Comparison of ENCODE assay signal across 11 cellular contexts in the genomic region with DNA sequence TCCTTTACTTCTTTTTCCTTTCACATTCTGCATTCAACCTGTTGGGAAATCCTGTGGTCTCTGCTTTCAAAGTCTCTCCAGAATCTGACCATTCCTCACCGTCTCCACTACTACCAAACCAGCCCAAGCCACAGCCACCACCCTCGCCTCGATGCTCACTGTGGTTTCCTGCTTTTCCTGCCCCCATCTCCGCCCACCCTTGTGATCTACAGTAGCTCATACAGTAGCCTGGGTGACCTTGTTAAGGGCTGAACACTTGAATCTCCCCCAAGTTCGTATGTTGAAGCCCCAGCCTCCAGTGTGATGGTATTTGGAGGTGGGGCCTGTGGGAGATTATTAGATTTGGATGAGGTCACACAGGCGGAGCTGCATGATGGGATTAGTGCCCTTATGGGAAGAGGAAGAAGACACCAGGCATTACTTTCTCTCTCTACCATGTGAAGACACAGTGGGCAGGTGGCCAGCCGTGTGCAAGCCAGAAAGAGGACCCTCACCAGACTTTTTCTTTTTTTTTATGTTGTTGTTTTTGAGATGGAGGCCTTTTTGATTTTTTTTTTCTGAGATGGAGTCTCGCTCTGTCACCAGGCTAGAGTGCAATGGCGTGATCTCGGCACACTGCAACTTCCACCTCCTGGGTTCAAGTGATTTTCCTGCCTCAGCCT.
A peak's percentile ranks its signal among the peaks of the same experiment; 100 is the strongest.
DNase-seq lines count a peak whose midpoint lies in the region; ATAC-seq and TF ChIP-seq lines count a peak whose summit lies in the region.
"Had no signal": no experiment of that assay in that cellular context is flagged by ENCODE, and none has a peak within 500 bp of the region (broad histone marks: within the 10 kb centered on the region; RNA-seq: fewer than 3 reads in every experiment).

No MANE protein-coding gene starts in this region.

- TF ChIP-seq CTCF in A673 (conservative IDR thresholded peaks at IDR 0.05; ENCODE audit: low read depth, low read length) (no peak), OCI-LY7 (conservative IDR thresholded peaks at IDR 0.05; ENCODE audit: low read length) (no peak), heart right ventricle (IDR thresholded peaks at IDR 0.05) (no peak)

- no peaks in the 10 kb centered on the region for H3K27me3 ChIP-seq in A673 (replicated peaks; ENCODE audit: insufficient read depth, low read depth, low read length, poor library complexity)
- no peaks in the 10 kb centered on the region for H3K27me3 ChIP-seq in heart right ventricle

- POLR2A ChIA-PET in A673 (lab: Charles Lee; ENCODE audit: low non-redundant PET) (no interaction called here), OCI-LY7 (lab: Charles Lee) (interaction anchor here (0.7 to 0.9 kb wide), 4 partner anchors 69 to 1026 kb away, joined by 4 to 5 read pairs (median 4); no protein-coding TSS in a partner anchor)

- H3K4me1 ChIP-seq in A673 (ENCODE audit: insufficient read depth, low read length, poor library complexity, severe bottlenecking) = no peaks in the 10 kb centered on the region
- peaks cover 3% of the 10 kb centered on the region for H3K4me1 ChIP-seq in OCI-LY7 (ENCODE audit: insufficient read depth, low read length, poor library complexity, severe bottlenecking)
- H3K4me1 ChIP-seq in heart right ventricle = peaks cover 0 to 19% (median 4%) of the 10 kb centered on the region in 9 donors

- H3K9me3 ChIP-seq in A673 (ENCODE audit: low read depth, low read length, poor library complexity, severe bottlenecking) (no peaks in the 10 kb centered on the region), OCI-LY7 (ENCODE audit: low read length) (no peaks in the 10 kb centered on the region), heart right ventricle (peaks cover 0 to 8% (median 0%) of the 10 kb centered on the region in 11 donors)

- H3K4me2 ChIP-seq in OCI-LY7 (ENCODE audit: low read length) = peak overlapping the region; percentile 30

- no peaks in the 10 kb centered on the region for H3K36me3 ChIP-seq in A673 (ENCODE audit: insufficient read depth, low read length, poor library complexity, severe bottlenecking)
- H3K36me3 ChIP-seq in OCI-LY7 (ENCODE audit: insufficient read depth, low read length) = no peaks in the 10 kb centered on the region
- peaks cover 0 to 4% (median 0%) of the 10 kb centered on the region in 9 donors for H3K36me3 ChIP-seq in heart right ventricle

- no peak overlapping the region for H3K27ac ChIP-seq in A673 (ENCODE audit: low read depth, low read length, poor library complexity, severe bottlenecking)
- no peak overlapping the region for H3K27ac ChIP-seq in OCI-LY7 (ENCODE audit: low read depth, low read length, poor library complexity, severe bottlenecking)
- peak overlapping the region in 1 of 10 donors; percentile 31 for H3K27ac ChIP-seq in heart right ventricle
- H3K27ac ChIP-seq: SK-N-MC had no signal

- H3K4me3 ChIP-seq in A673 (ENCODE audit: low read depth, low read length, poor library complexity, severe bottlenecking) = no peak overlapping the region
- H3K4me3 ChIP-seq in OCI-LY7 (ENCODE audit: low read depth, low read length, poor library complexity, severe bottlenecking) = no peak overlapping the region
- H3K4me3 ChIP-seq in heart right ventricle = no peak overlapping the region
- H3K4me3 ChIP-seq: SK-N-MC had no signal

- intact Hi-C loops in A673 (cut with micrococcal nuclease; ENCODE audit: unreplicated experiment) = no loop called here
- intact Hi-C loops in OCI-LY7 (cut with micrococcal nuclease; ENCODE audit: unreplicated experiment) = loop anchor here (5.0 kb wide), 1 partner anchor 389 kb away; no protein-coding TSS in a partner anchor
- intact Hi-C loops in heart right ventricle (cut with DNase I) = loop anchor here in 1 of 10 donors (5.0 kb wide), 1 partner anchor 381 kb away; no protein-coding TSS in a partner anchor

- no peaks in the 10 kb centered on the region for H3K79me2 ChIP-seq in OCI-LY7 (ENCODE audit: insufficient read depth, low read depth, low read length)

- DNase-seq in A673 (ENCODE audit: low spot score) (peak; percentile 29), GDM1 (lab: John Stamatoyannopoulos, UW) (peak; percentile 60), OCI-LY7 (ENCODE audit: low spot score) (peak; percentile 5), hippocampal formation (lab: John Stamatoyannopoulos, UW) (no peak), mesenteric fat pad (ENCODE audit: low spot score) (no peak), heart right ventricle (no peak)
- DNase-seq: NCI-H2171 had no signal

- no peaks in the 10 kb centered on the region for H3K9me2 ChIP-seq in OCI-LY7 (ENCODE audit: insufficient read depth, low read length)

- 76 to 81% methylated on average over 10 of the region's 10 CpGs for WGBS in heart right ventricle, 2 donors

- peak overlapping the region; percentile 40; the same call in 1 of the 2 replicates for H2AFZ ChIP-seq in OCI-LY7 (ENCODE audit: low read length)

- no peaks in the 10 kb centered on the region for H4K20me1 ChIP-seq in OCI-LY7 (ENCODE audit: insufficient read depth, low read length)

- CTCF ChIA-PET in A673 (lab: Charles Lee) (no interaction called here), OCI-LY7 (lab: Charles Lee; ENCODE audit: unreplicated experiment) (no interaction called here)

- BruUV-seq in A673 (replicated peaks; lab: Mats Ljungman, UMichigan) (no TSS peak), OCI-LY7 (replicated peaks; lab: Mats Ljungman, UMichigan) (no TSS peak)

- ATAC-seq in esophagus mucosa = peak; percentile 20
- no peak for ATAC-seq in heart right ventricle
- no peak for ATAC-seq in HG02623 (IDR thresholded peaks at IDR 0.05; ENCODE audit: unreplicated experiment)
- ATAC-seq: sciatic nerve had no signal

Comparison
In these comparisons a context has a peak if more than half of its experiments do, and no peak if none do; other contexts are left out.
1. DNase-seq: peak in A673 (single experiment), GDM1 (single experiment) and OCI-LY7 (single experiment); none in hippocampal formation (0 of 2), mesenteric fat pad (single experiment) and heart right ventricle (0 of 2).